8 cellular contexts compared by ENCODE assay signal in genomic region chr14:60734465-60735242, GRCh38. TPM values are rescaled to one million over a fixed set of nuclear protein-coding genes. Genes with fewer than 3 reads are reported as not detected.
A peak's percentile ranks its signal among the peaks of the same experiment; 100 is the strongest.
DNase-seq lines count a peak whose midpoint lies in the region; ATAC-seq and TF ChIP-seq lines count a peak whose summit lies in the region.

Gene MNAT1, plus strand, starts transcription at chr14:60734761. Its CDS starts 102 bp downstream, at chr14:60734863.

- DNase-seq in DMS153 treated with DMSO at 0.1 percent for 48 hours (lab: John Stamatoyannopoulos, UW; ENCODE audit: unreplicated experiment) = peak; percentile 50
- DNase-seq in activated T-cell treated with anti-CD3 and anti-CD28 coated beads, Interleukin-2, amount 50 U/mL, for 72 hours = peak; percentile 80 to 83
- DNase-seq in fibroblast of peridontal ligament (ENCODE audit: extremely low read depth) = peak; percentile 87
- DNase-seq in natural killer cell treated with Interleukin-12 subunit alpha and Interleukin-12 subunit beta and Interleukin-15 and Interleukin-18, amount 100 ng/mL, for 72 hours (ENCODE audit: low spot score) = peak; percentile 82
- peak; percentile 81 for DNase-seq in stimulated activated naive CD8-positive, alpha-beta T cell treated with anti-CD3 and anti-CD28 coated beads, Interleukin-15, Interleukin-2, amounts not matched to agents 100 U/mL and 50 U/mL, for 24 hours

- H3K4me3 Mint-ChIP-seq in IgD-negative memory B cell = peak within 1 kb of the TSS; percentile 98 to 100 (median 100)
- peak within 1 kb of the TSS; percentile 98 to 100 for H3K4me3 Mint-ChIP-seq in activated T-cell treated with anti-CD3 and anti-CD28 coated beads, Interleukin-2, amount 50 U/mL, for 72 hours
- H3K4me3 Mint-ChIP-seq in natural killer cell treated with Interleukin-12 subunit alpha and Interleukin-12 subunit beta and Interleukin-15 and Interleukin-18, amount 100 ng/mL, for 72 hours = peak within 1 kb of the TSS; percentile 100

- peaks cover 12% of the 10 kb centered on the region for H3K27me3 Mint-ChIP-seq in IgD-negative memory B cell
- peaks cover 15% of the 10 kb centered on the region for H3K27me3 Mint-ChIP-seq in activated T-cell treated with anti-CD3 and anti-CD28 coated beads, Interleukin-2, amount 50 U/mL, for 72 hours (ENCODE audit: low read depth)
- peaks cover 9 to 12% of the 10 kb centered on the region in 2 donors for H3K27me3 Mint-ChIP-seq in natural killer cell treated with Interleukin-12 subunit alpha and Interleukin-12 subunit beta and Interleukin-15 and Interleukin-18, amount 100 ng/mL, for 72 hours

- peaks cover 22 to 28% (median 22%) of the 10 kb centered on the region in 3 donors for H3K4me1 Mint-ChIP-seq in IgD-negative memory B cell
- H3K4me1 Mint-ChIP-seq in activated T-cell treated with anti-CD3 and anti-CD28 coated beads, Interleukin-2, amount 50 U/mL, for 72 hours (ENCODE audit: low read depth) = peaks cover 32% of the 10 kb centered on the region
- H3K4me1 Mint-ChIP-seq in natural killer cell treated with Interleukin-12 subunit alpha and Interleukin-12 subunit beta and Interleukin-15 and Interleukin-18, amount 100 ng/mL, for 72 hours (ENCODE audit: low read depth in 2 of 2) = peaks cover 26 to 32% of the 10 kb centered on the region in 2 donors

- ATAC-seq in GM21529 (IDR thresholded peaks at IDR 0.05; ENCODE audit: unreplicated experiment) = peak; percentile 96
- peak; percentile 98 to 99 for ATAC-seq in activated T-cell treated with anti-CD3 and anti-CD28 coated beads, Interleukin-2, amount 50 U/mL, for 72 hours (replicated peaks in 1 of 2)
- peak; percentile 93 to 97 for ATAC-seq in natural killer cell treated with Interleukin-12 subunit alpha and Interleukin-12 subunit beta and Interleukin-15 and Interleukin-18, amount 100 ng/mL, for 72 hours
- ATAC-seq in stimulated activated naive CD8-positive, alpha-beta T cell treated with anti-CD3 and anti-CD28 coated beads, Interleukin-15, Interleukin-2, amounts not matched to agents 100 U/mL and 50 U/mL, for 24 hours = peak; percentile 99

- no peaks in the 10 kb centered on the region for H3K36me3 Mint-ChIP-seq in IgD-negative memory B cell
- peaks cover 3 to 4% of the 10 kb centered on the region in 2 donors for H3K36me3 Mint-ChIP-seq in activated T-cell treated with anti-CD3 and anti-CD28 coated beads, Interleukin-2, amount 50 U/mL, for 72 hours (ENCODE audit: insufficient read depth in 2 of 2)
- H3K36me3 Mint-ChIP-seq in natural killer cell treated with Interleukin-12 subunit alpha and Interleukin-12 subunit beta and Interleukin-15 and Interleukin-18, amount 100 ng/mL, for 72 hours = peaks cover 5% of the 10 kb centered on the region

- no peaks in the 10 kb centered on the region for H3K9me3 Mint-ChIP-seq in IgD-negative memory B cell
- H3K9me3 Mint-ChIP-seq in activated T-cell treated with anti-CD3 and anti-CD28 coated beads, Interleukin-2, amount 50 U/mL, for 72 hours = no peaks in the 10 kb centered on the region
- no peaks in the 10 kb centered on the region for H3K9me3 Mint-ChIP-seq in natural killer cell treated with Interleukin-12 subunit alpha and Interleukin-12 subunit beta and Interleukin-15 and Interleukin-18, amount 100 ng/mL, for 72 hours

- peak within 1 kb of the TSS; percentile 48 to 96 (median 73) for H3K27ac Mint-ChIP-seq in IgD-negative memory B cell
- H3K27ac Mint-ChIP-seq in activated T-cell treated with anti-CD3 and anti-CD28 coated beads, Interleukin-2, amount 50 U/mL, for 72 hours = peak within 1 kb of the TSS; percentile 99
- peak within 1 kb of the TSS; percentile 89 to 99 for H3K27ac Mint-ChIP-seq in natural killer cell treated with Interleukin-12 subunit alpha and Interleukin-12 subunit beta and Interleukin-15 and Interleukin-18, amount 100 ng/mL, for 72 hours

TF ChIP-seq in PFSK-1, 5 proteins besides CTCF, POLR2A, EP300 and RAD21:
- 0 out of 2 replicates have a peak, but pooled peaks have one; percentile 37 for TF ChIP-seq SIN3A (IDR thresholded peaks at IDR 0.05; ENCODE audit: borderline replicate concordance, insufficient read depth, low read length)
- peak; percentile 82 for TF ChIP-seq POLR2AphosphoS5 (IDR thresholded peaks at IDR 0.05; ENCODE audit: low read depth, low read length)
- peak; percentile 99 for TF ChIP-seq TAF1 (IDR thresholded peaks at IDR 0.05; ENCODE audit: borderline replicate concordance, insufficient read depth, low read length)
- TF ChIP-seq REST (IDR thresholded peaks at IDR 0.05; ENCODE audit: insufficient read depth in 1 of 2, low read depth in 2 of 2, low read length in 2 of 2) = peak in 1 of 2 experiments; percentile 58; a peak in 2 of 4 replicates
- TF ChIP-seq FOXP2 (optimal IDR thresholded peaks at IDR 0.05; ENCODE audit: borderline replicate concordance, extremely low read depth, extremely low read length, insufficient read depth) = peak; percentile 53

RNA-seq across cellular contexts. Expression of gene MNAT1, which starts in this region (rescaled TPM):
- polyA plus RNA-seq in IgD-negative memory B cell = 18.0 TPM
- polyA plus RNA-seq in PFSK-1 (2012; ENCODE audit: insufficient read length, low read depth) = 33.4 TPM
- 10 to 100 TPM; 45.4 to 51.3 TPM for total RNA-seq in activated T-cell treated with anti-CD3 and anti-CD28 coated beads, Interleukin-2, amount 50 U/mL, for 72 hours
- 10 to 100 TPM; 48.2 to 52.4 TPM for total RNA-seq in natural killer cell treated with Interleukin-12 subunit alpha and Interleukin-12 subunit beta and Interleukin-15 and Interleukin-18, amount 100 ng/mL, for 72 hours

Comparison
In these comparisons a context has a peak if more than half of its experiments do, and no peak if none do; other contexts are left out.
1. Peak in every context shown above with its lines: DNase-seq and ATAC-seq.